In the genomic region with DNA sequence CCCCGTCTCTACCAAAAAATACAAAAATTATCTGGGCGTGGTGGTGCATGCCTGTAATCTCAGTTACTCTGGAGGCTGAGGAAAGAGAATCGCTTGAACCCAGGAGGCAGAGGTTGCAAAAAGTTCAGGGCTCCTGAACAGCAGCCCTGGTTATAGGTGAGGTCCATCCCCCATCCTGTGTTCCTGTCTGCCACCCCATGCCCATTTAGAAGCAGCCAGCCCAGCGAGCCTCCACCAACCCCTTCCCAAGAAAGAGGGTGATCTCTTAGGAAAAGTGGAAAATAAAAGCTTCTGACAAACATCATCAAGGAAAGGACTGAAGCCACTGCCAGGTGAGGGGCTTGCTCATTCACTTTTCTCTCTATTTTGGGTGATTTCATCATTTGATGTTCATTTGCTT, we compare ENCODE assay signal across 36 cellular contexts. TPM values are rescaled to one million over a fixed set of nuclear protein-coding genes. Genes with fewer than 3 reads are reported as not detected.
"Had no signal": no experiment of that assay in that cellular context is flagged by ENCODE, and none has a peak within 500 bp of the region (broad histone marks: within the 10 kb centered on the region; RNA-seq: fewer than 3 reads in every experiment).

No MANE protein-coding gene starts in this region.

- H3K4me3 ChIP-seq: MG63 had no signal

- H3K36me3 ChIP-seq: MG63 had no signal

- DNase-seq: Karpas-422, Kasumi-1, KG1, MG63, MM.1S, MV-4-11, NCI-H1048, NCI-H1092, NCI-H1092 treated with DMSO at 0.1 percent for 48 hours, NCI-H1105, NCI-H1105 treated with DMSO at 0.1 percent for 48 hours, NCI-H1417, NCI-H1417 treated with DMSO at 0.1 percent for 48 hours, NCI-H1436, NCI-H1436 treated with DMSO at 0.1 percent for 48 hours, NCI-H146, NCI-H1694, NCI-H1694 treated with DMSO at 0.1 percent for 48 hours, NCI-H187, NCI-H187 treated with DMSO at 0.1 percent for 48 hours, NCI-H1930, NCI-H2029, NCI-H2029 treated with DMSO at 0.1 percent for 48 hours, NCI-H2081, NCI-H2081 treated with DMSO at 0.1 percent for 48 hours, NCI-H2107, NCI-H2171, NCI-H2171 treated with DMSO at 0.1 percent for 48 hours, NCI-H2227 treated with DMSO at 0.1 percent for 48 hours, NCI-H226, NCI-H345, NCI-H446, NCI-H446 treated with DMSO at 0.1 percent for 48 hours, NCI-H510A had no signal

- H3K4me2 ChIP-seq: KMS-11 had no signal

- H3K9ac ChIP-seq: KMS-11 had no signal

- H3K27ac ChIP-seq: KMS-11 had no signal

- H3K9me3 ChIP-seq: MG63 had no signal

RNA-seq across cellular contexts. Expression of a gene that starts 55.8 kb away (rescaled TPM):
- total RNA-seq: M059J had no signal
